Comparison of ENCODE assay signal across 17 cellular contexts in the genomic region with DNA sequence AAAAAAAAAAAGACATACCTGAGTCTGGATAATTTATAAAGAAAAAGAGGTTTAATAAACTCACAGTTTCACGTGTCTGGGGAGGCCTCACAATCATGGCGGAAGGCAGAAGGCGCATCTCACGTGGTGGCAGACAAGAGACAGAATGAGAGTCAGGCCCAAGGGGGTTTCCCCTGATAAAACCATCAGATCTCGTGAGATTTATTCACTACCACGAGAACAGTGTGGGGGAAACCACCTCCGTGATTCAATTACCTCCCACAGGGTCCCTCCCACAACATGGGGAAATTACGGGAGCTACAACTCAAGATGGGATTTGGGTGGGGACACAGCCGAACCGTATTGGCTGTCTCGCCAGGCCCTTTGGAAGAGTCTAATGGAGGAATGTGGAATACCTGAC.
"Had no signal": no experiment of that assay in that cellular context is flagged by ENCODE, and none has a peak within 500 bp of the region (broad histone marks: within the 10 kb centered on the region; RNA-seq: fewer than 3 reads in every experiment).

No MANE protein-coding gene starts in this region.

- H3K4me3 ChIP-seq: cardiac muscle cell, dorsolateral prefrontal cortex, gastroesophageal sphincter, heart right ventricle, lung, stomach, thoracic aorta had no signal

- H3K27ac Mint-ChIP-seq: activated T-helper 1 cell treated with anti-CD3 and anti-CD28 coated beads, Interleukin-12 subunit alpha, Interleukin-12 subunit beta, Interleukin-2, Interleukin-4 antibody, amounts not matched to agents 30 ng/mL and 10 ng/mL and 1 ng/mL, durations not matched to agents 14 hours and 24 hours and 36 hours had no signal

- H3K79me2 ChIP-seq: parathyroid adenoma had no signal

- H3K4me1 ChIP-seq: gastroesophageal sphincter, parathyroid adenoma, stomach had no signal

- H3K4me3 Mint-ChIP-seq: activated T-helper 1 cell treated with anti-CD3 and anti-CD28 coated beads, Interleukin-12 subunit alpha, Interleukin-12 subunit beta, Interleukin-2, Interleukin-4 antibody, amounts not matched to agents 30 ng/mL and 10 ng/mL and 1 ng/mL, durations not matched to agents 14 hours and 24 hours and 36 hours had no signal

- H3K27me3 ChIP-seq: neutrophil had no signal

- H2AFZ ChIP-seq: parathyroid adenoma had no signal

- DNase-seq: activated CD4-positive, alpha-beta T cell treated with anti-CD3 and anti-CD28 coated beads for 1 hour; activated CD8-positive, alpha-beta memory T cell treated with anti-CD3 and anti-CD28 coated beads, Interleukin-2, amount 50 U/mL, for 48 hours; activated naive CD4-positive, alpha-beta T cell; dorsolateral prefrontal cortex; erythroblast; heart right ventricle; islet precursor cell; stimulated activated CD4-positive, alpha-beta T cell treated with anti-CD3 and anti-CD28 coated beads, Interleukin-1b, Interleukin-23, amount 100 ng/mL, for 48 hours; stomach; T-helper 1 cell had no signal

- H3K9me3 ChIP-seq: neutrophil, thoracic aorta had no signal

- H3K27ac ChIP-seq: cardiac muscle cell, gastroesophageal sphincter, neutrophil, parathyroid adenoma, stomach, thoracic aorta had no signal

- H3K36me3 ChIP-seq: cardiac muscle cell, gastroesophageal sphincter, heart right ventricle, neutrophil, stomach, thoracic aorta had no signal

- H3K9ac ChIP-seq: parathyroid adenoma had no signal
